ENCODE assay signal across 22 cellular contexts in genomic region chr6:96727144-96727543, GRCh38.
"Had no signal": no experiment of that assay in that cellular context is flagged by ENCODE, and none has a peak within 500 bp of the region (broad histone marks: within the 10 kb centered on the region; RNA-seq: fewer than 3 reads in every experiment).

No MANE protein-coding gene starts in this region.

- FAIRE-seq: HTR-8/SVneo, RCC 7860 had no signal

- H3K9me3 ChIP-seq: MG63, SK-N-SH had no signal

- DNase-seq: KBM-7, MG63, NCI-H1092 treated with DMSO at 0.1 percent for 48 hours, NCI-H1436, NCI-H187, NCI-H2029, NCI-H2081 treated with DMSO at 0.1 percent for 48 hours, NCI-H2171, NCI-H226, NCI-H446, NCI-H510A, NCI-H524 treated with DMSO at 0.1 percent for 48 hours, NCI-H69, NCI-H774, Right ventricle myocardium superior, RPMI8226, SK-N-SH, SW 1271, T-cell had no signal

- H3K27ac ChIP-seq: HL-60 had no signal

- H3K36me3 ChIP-seq: MG63 had no signal

- H3K4me3 ChIP-seq: MG63 had no signal

- ATAC-seq: T-cell had no signal

- H3K27me3 ChIP-seq: MG63 had no signal
